ENCODE assay signal across 10 cellular contexts in genomic region chr9:109005678-109006077, GRCh38.
"Had no signal": no experiment of that assay in that cellular context is flagged by ENCODE, and none has a peak within 500 bp of the region (broad histone marks: within the 10 kb centered on the region; RNA-seq: fewer than 3 reads in every experiment).

No MANE protein-coding gene starts in this region.

- ATAC-seq: HCT116, K562 had no signal

- DNase-seq: GM23248, GOT3, H7, HFFc6, IMR-90 had no signal

- H3K27ac ChIP-seq: GM23248, HL-60 had no signal

- H3K4me3 ChIP-seq: GM23248, HAP-1, K562 had no signal

- H3K36me3 ChIP-seq: HAP-1 had no signal

- FAIRE-seq: HTR-8/SVneo, K562 had no signal
